ENCODE assay signal across 1 cellular context in the genomic region with DNA sequence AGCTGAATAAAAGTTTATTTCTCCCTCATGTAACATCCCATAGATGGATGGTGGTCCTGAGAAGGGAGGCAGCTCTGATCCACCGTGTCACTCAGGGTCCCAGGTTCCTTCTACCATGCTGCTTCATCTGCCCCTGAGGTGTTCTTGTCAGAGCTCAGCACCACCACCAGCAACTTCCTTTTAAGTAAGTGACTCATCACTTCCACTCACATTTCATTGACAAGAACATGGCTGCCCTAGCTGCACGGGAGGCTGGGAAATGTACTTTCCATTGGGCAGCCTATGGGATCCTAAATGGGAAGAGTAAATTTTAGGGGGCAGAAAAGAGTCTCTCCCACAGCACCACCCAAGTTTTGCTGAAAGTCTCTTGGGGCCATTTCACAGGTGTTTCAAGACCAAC.
A peak's percentile ranks its signal among the peaks of the same experiment; 100 is the strongest.
TF ChIP-seq lines count a peak whose summit lies in the region.

No MANE protein-coding gene starts in this region.

TF ChIP-seq in HCT116, 20 proteins besides CTCF, POLR2A, EP300 and RAD21 (continued from another document):
- TF ChIP-seq, protein P1, sequence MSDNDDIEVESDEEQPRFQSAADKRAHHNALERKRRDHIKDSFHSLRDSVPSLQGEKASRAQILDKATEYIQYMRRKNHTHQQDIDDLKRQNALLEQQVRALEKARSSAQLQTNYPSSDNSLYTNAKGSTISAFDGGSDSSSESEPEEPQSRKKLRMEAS (IDR thresholded peaks at IDR 0.05): no peak
- TF ChIP-seq SRF (IDR thresholded peaks at IDR 0.05; ENCODE audit: low read depth) (no peak), SP1 (IDR thresholded peaks at IDR 0.05; ENCODE audit: low read depth) (no peak), SIN3A (IDR thresholded peaks at IDR 0.05; ENCODE audit: low read depth) (no peak), ZNF274 (IDR thresholded peaks at IDR 0.05; ENCODE audit: low read depth, low read length) (no peak), EZH2 (IDR thresholded peaks at IDR 0.05) (no peak), ELF1 (IDR thresholded peaks at IDR 0.05; ENCODE audit: borderline replicate concordance, low read depth) (no peak), YY1 (IDR thresholded peaks at IDR 0.05; ENCODE audit: extremely low read depth, insufficient replicate concordance, low read depth, low read length) (peak; percentile 72), TCF7L2 (IDR thresholded peaks at IDR 0.05; ENCODE audit: borderline replicate concordance, extremely low read depth, insufficient read depth, insufficient read length) (peak; percentile 86), EGR1 (IDR thresholded peaks at IDR 0.05; ENCODE audit: low read depth) (no peak)
- TF ChIP-seq, protein P2, sequence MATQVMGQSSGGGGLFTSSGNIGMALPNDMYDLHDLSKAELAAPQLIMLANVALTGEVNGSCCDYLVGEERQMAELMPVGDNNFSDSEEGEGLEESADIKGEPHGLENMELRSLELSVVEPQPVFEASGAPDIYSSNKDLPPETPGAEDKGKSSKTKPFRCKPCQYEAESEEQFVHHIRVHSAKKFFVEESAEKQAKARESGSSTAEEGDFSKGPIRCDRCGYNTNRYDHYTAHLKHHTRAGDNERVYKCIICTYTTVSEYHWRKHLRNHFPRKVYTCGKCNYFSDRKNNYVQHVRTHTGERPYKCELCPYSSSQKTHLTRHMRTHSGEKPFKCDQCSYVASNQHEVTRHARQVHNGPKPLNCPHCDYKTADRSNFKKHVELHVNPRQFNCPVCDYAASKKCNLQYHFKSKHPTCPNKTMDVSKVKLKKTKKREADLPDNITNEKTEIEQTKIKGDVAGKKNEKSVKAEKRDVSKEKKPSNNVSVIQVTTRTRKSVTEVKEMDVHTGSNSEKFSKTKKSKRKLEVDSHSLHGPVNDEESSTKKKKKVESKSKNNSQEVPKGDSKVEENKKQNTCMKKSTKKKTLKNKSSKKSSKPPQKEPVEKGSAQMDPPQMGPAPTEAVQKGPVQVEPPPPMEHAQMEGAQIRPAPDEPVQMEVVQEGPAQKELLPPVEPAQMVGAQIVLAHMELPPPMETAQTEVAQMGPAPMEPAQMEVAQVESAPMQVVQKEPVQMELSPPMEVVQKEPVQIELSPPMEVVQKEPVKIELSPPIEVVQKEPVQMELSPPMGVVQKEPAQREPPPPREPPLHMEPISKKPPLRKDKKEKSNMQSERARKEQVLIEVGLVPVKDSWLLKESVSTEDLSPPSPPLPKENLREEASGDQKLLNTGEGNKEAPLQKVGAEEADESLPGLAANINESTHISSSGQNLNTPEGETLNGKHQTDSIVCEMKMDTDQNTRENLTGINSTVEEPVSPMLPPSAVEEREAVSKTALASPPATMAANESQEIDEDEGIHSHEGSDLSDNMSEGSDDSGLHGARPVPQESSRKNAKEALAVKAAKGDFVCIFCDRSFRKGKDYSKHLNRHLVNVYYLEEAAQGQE (IDR thresholded peaks at IDR 0.05; ENCODE audit: low read depth): peak; percentile 50
- TF ChIP-seq, protein P3, sequence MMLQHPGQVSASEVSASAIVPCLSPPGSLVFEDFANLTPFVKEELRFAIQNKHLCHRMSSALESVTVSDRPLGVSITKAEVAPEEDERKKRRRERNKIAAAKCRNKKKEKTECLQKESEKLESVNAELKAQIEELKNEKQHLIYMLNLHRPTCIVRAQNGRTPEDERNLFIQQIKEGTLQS (IDR thresholded peaks at IDR 0.05): no peak
